Comparison of ENCODE assay signal across 9 cellular contexts in the genomic region with DNA sequence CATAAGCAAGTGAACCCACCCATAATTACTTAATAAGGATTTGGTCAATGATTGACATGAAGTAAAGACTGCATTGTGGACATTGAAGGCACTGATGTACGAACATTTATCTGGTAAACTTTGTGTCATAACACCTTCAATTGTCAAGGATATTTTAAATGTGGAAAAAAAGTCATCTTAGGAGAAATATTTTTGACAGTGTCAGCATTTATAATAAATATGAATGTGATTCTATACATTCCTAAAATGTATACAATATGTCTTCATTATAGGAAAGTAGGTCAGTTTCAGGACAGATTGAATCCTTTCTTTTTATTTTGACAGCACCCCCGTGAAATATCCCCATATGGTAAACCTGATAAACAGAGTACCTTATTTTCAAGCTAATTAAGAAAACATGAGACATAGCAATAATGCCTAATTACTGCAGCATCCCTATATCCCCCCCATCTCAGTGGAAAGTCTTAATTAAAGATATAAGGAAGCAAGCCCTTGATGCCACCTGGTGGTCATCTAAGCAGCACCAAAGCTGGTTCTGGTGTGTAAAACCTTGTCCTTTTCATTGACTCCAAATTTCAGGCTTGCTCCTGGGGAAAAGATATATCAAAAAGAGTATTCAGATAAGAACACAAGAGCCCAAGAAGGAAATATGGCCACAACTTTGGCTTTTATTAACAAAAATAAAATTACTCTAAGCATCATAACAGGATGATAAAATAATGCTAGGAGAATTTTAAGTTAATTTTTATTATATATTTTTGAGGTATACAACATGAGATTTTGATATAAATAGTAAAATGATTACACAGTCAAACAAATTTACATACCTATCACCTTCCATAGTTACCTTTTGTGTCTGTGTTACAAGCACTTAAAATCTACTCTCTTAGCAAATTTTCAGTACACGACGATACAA.
DNase-seq lines count a peak whose midpoint lies in the region; ATAC-seq and TF ChIP-seq lines count a peak whose summit lies in the region.
"Had no signal": no experiment of that assay in that cellular context is flagged by ENCODE, and none has a peak within 500 bp of the region (broad histone marks: within the 10 kb centered on the region; RNA-seq: fewer than 3 reads in every experiment).

No MANE protein-coding gene starts in this region.

- no peak for TF ChIP-seq CTCF in activated CD8-positive, alpha-beta T cell treated with anti-CD3 and anti-CD28 coated beads for 36 hours (IDR thresholded peaks at IDR 0.05)
- TF ChIP-seq CTCF in esophagus muscularis mucosa (IDR thresholded peaks at IDR 0.05), result peak in 2 of 3 experiments; percentile 40 to 54

- CTCF ChIA-PET in activated CD8-positive, alpha-beta T cell treated with anti-CD3 and anti-CD28 coated beads for 36 hours (lab: Charles Lee), result no interaction called here
- CTCF ChIA-PET in activated CD8-positive, alpha-beta T cell treated with anti-CD3 and anti-CD28 coated beads, Interleukin-2, amount 10 ng/mL, durations not matched to agents 7 days and 5 days (lab: Charles Lee), result no interaction called here

- intact Hi-C loops in activated CD8-positive, alpha-beta T cell treated with anti-CD3 and anti-CD28 coated beads for 36 hours (cut with micrococcal nuclease), result loop anchor here (10.0 kb wide), 1 partner anchor 88 kb away; no protein-coding TSS in a partner anchor
- intact Hi-C loops in esophagus muscularis mucosa (cut with DNase I), result loop anchor here (5.0 kb wide), 1 partner anchor 85 kb away; no protein-coding TSS in a partner anchor

- no peaks in the 10 kb centered on the region for H3K27me3 Mint-ChIP-seq in activated CD8-positive, alpha-beta T cell treated with anti-CD3 and anti-CD28 coated beads for 36 hours
- H3K27me3 Mint-ChIP-seq in activated CD8-positive, alpha-beta T cell treated with anti-CD3 and anti-CD28 coated beads, Interleukin-2, amount 10 ng/mL, durations not matched to agents 7 days and 5 days (ENCODE audit: low read depth), result no peaks in the 10 kb centered on the region

- no peak for ATAC-seq in activated CD8-positive, alpha-beta T cell treated with anti-CD3 and anti-CD28 coated beads for 36 hours
- no peak for ATAC-seq in activated CD8-positive, alpha-beta T cell treated with anti-CD3 and anti-CD28 coated beads, Interleukin-2, amount 10 ng/mL, durations not matched to agents 7 days and 5 days
- ATAC-seq in HG03175 (IDR thresholded peaks at IDR 0.05; ENCODE audit: unreplicated experiment), result no peak

- POLR2A ChIA-PET in activated CD8-positive, alpha-beta T cell treated with anti-CD3 and anti-CD28 coated beads for 36 hours (lab: Charles Lee), result no interaction called here
- POLR2A ChIA-PET in activated CD8-positive, alpha-beta T cell treated with anti-CD3 and anti-CD28 coated beads, Interleukin-2, amount 10 ng/mL, durations not matched to agents 7 days and 5 days (lab: Charles Lee), result no interaction called here

- H3K4me3 ChIP-seq in esophagus muscularis mucosa, result no peak overlapping the region

- TF ChIP-seq EP300 in esophagus muscularis mucosa (IDR thresholded peaks at IDR 0.05), result no peak

- no peak overlapping the region for H3K4me3 Mint-ChIP-seq in activated CD8-positive, alpha-beta T cell treated with anti-CD3 and anti-CD28 coated beads for 36 hours
- H3K4me3 Mint-ChIP-seq in activated CD8-positive, alpha-beta T cell treated with anti-CD3 and anti-CD28 coated beads, Interleukin-2, amount 10 ng/mL, durations not matched to agents 7 days and 5 days, result no peak overlapping the region

- no peak overlapping the region for H3K27ac Mint-ChIP-seq in activated CD8-positive, alpha-beta T cell treated with anti-CD3 and anti-CD28 coated beads for 36 hours
- no peak overlapping the region for H3K27ac Mint-ChIP-seq in activated CD8-positive, alpha-beta T cell treated with anti-CD3 and anti-CD28 coated beads, Interleukin-2, amount 10 ng/mL, durations not matched to agents 7 days and 5 days

- H3K4me1 Mint-ChIP-seq in activated CD8-positive, alpha-beta T cell treated with anti-CD3 and anti-CD28 coated beads for 36 hours (ENCODE audit: low read depth), result no peaks in the 10 kb centered on the region
- no peaks in the 10 kb centered on the region for H3K4me1 Mint-ChIP-seq in activated CD8-positive, alpha-beta T cell treated with anti-CD3 and anti-CD28 coated beads, Interleukin-2, amount 10 ng/mL, durations not matched to agents 7 days and 5 days (ENCODE audit: low read depth)

- peak; percentile 15 for DNase-seq in activated CD8-positive, alpha-beta T cell treated with anti-CD3 and anti-CD28 coated beads for 36 hours
- no peak for DNase-seq in activated CD8-positive, alpha-beta T cell treated with anti-CD3 and anti-CD28 coated beads, Interleukin-2, amount 10 ng/mL, durations not matched to agents 7 days and 5 days
- DNase-seq in NCI-H748 (lab: John Stamatoyannopoulos, UW; ENCODE audit: unreplicated experiment) (peak; percentile 49), esophagus muscularis mucosa (ENCODE audit: extremely low spot score) (no peak), stromal cell of bone marrow (ENCODE audit: low read depth) (peak; percentile 8), SKM-1 (lab: John Stamatoyannopoulos, UW; ENCODE audit: unreplicated experiment) (no peak)
- no peak for DNase-seq in activated naive CD4-positive, alpha-beta T cell treated with anti-CD3 and anti-CD28 coated beads, Interleukin-2, amount 50 U/mL, for 16 hours
- DNase-seq: DMS79 had no signal

- no peaks in the 10 kb centered on the region for H3K36me3 Mint-ChIP-seq in activated CD8-positive, alpha-beta T cell treated with anti-CD3 and anti-CD28 coated beads for 36 hours (ENCODE audit: low read depth)
- no peaks in the 10 kb centered on the region for H3K36me3 Mint-ChIP-seq in activated CD8-positive, alpha-beta T cell treated with anti-CD3 and anti-CD28 coated beads, Interleukin-2, amount 10 ng/mL, durations not matched to agents 7 days and 5 days (ENCODE audit: low read depth)

- H3K4me1 ChIP-seq in esophagus muscularis mucosa, result no peaks in the 10 kb centered on the region

- WGBS in esophagus muscularis mucosa, result 76% methylated on average over 4 of the region's 4 CpGs

- no peak overlapping the region for H3K27ac ChIP-seq in esophagus muscularis mucosa (replicated peaks in 1 of 4)

- H3K9me3 Mint-ChIP-seq in activated CD8-positive, alpha-beta T cell treated with anti-CD3 and anti-CD28 coated beads for 36 hours, result no peaks in the 10 kb centered on the region
- H3K9me3 Mint-ChIP-seq in activated CD8-positive, alpha-beta T cell treated with anti-CD3 and anti-CD28 coated beads, Interleukin-2, amount 10 ng/mL, durations not matched to agents 7 days and 5 days (ENCODE audit: insufficient read depth), result no peaks in the 10 kb centered on the region

- no peaks in the 10 kb centered on the region for H3K9me3 ChIP-seq in esophagus muscularis mucosa

- TF ChIP-seq POLR2A in esophagus muscularis mucosa (IDR thresholded peaks at IDR 0.05; ENCODE audit: low read depth), result no peak

- H3K36me3 ChIP-seq in esophagus muscularis mucosa, result no peaks in the 10 kb centered on the region

- no peaks in the 10 kb centered on the region for H3K27me3 ChIP-seq in esophagus muscularis mucosa

Comparison
In these comparisons a context has a peak if more than half of its experiments do, and no peak if none do; other contexts are left out.
1. DNase-seq: peak in activated CD8-positive, alpha-beta T cell treated with anti-CD3 and anti-CD28 coated beads for 36 hours (single experiment), NCI-H748 (single experiment) and stromal cell of bone marrow (single experiment); none in activated CD8-positive, alpha-beta T cell treated with anti-CD3 and anti-CD28 coated beads, Interleukin-2, amount 10 ng/mL, durations not matched to agents 7 days and 5 days (single experiment), esophagus muscularis mucosa (single experiment), activated naive CD4-positive, alpha-beta T cell treated with anti-CD3 and anti-CD28 coated beads, Interleukin-2, amount 50 U/mL, for 16 hours (single experiment) and SKM-1 (single experiment).